Comparison of ENCODE assay signal across 8 cellular contexts in the genomic region with DNA sequence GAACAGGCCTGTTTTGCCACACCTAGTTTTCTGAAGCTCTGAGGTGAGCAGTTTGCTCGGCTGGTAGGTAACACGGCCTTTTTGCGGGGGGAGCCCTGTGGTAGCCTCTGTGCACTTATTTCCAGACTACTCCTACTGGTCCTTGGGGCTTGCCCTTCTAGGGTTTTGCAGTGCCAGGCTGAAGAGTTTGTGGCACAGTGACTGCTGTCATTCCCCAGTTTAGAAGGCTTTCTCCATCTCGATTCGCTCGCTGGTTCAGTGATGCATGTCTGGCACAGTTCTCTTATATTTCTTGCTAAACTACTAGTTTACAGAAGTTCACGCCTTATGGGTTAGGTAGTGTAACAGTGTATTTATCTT. TPM values are rescaled to one million over a fixed set of nuclear protein-coding genes. Genes with fewer than 3 reads are reported as not detected.
A peak's percentile ranks its signal among the peaks of the same experiment; 100 is the strongest.
DNase-seq lines count a peak whose midpoint lies in the region; ATAC-seq, FAIRE-seq and TF ChIP-seq lines count a peak whose summit lies in the region.

No MANE protein-coding gene starts in this region.

- peaks cover 55% of the 10 kb centered on the region for H3K79me2 ChIP-seq in GM23338 (replicated peaks; ENCODE audit: insufficient read depth)

- no peaks in the 10 kb centered on the region for H3K9me2 ChIP-seq in GM23338 (ENCODE audit: insufficient read depth)

- H3K27me3 ChIP-seq in GM23338 (ENCODE audit: insufficient read depth) (no peaks in the 10 kb centered on the region), pancreas (no peaks in the 10 kb centered on the region)

- H3F3A ChIP-seq in GM23338 (replicated peaks; ENCODE audit: low read depth): no peaks in the 10 kb centered on the region

- peaks cover 20% of the 10 kb centered on the region for H4K20me1 ChIP-seq in GM23338 (replicated peaks; ENCODE audit: insufficient read depth)

- DNase-seq in AG09309 (ENCODE audit: low read depth) (no peak), GM23338 (ENCODE audit: low spot score) (peak; percentile 6), endothelial cell (ENCODE audit: low spot score) (no peak), pancreas (no peak), GM19238 (ENCODE audit: insufficient read length, low spot score) (no peak), NCI-H1092 (lab: John Stamatoyannopoulos, UW) (no peak)
- peak; percentile 16 for DNase-seq in T-helper 2 cell treated with Interferon-gamma antibody and Interleukin-4, amounts not matched to agents 5 μg/mL and 100 μg/mL, for 36 hours (ENCODE audit: low spot score)

- no peak overlapping the region for H2AFZ ChIP-seq in GM23338

- H3K27ac ChIP-seq in GM23338 (ENCODE audit: low read depth) (peak overlapping the region; percentile 74; the same call in 1 of the 2 replicates), pancreas (no peak overlapping the region)

- H3K4me1 ChIP-seq in GM23338 (ENCODE audit: insufficient read depth): peaks cover 13% of the 10 kb centered on the region
- H3K4me1 ChIP-seq in pancreas: peaks cover 0 to 5% (median 5%) of the 10 kb centered on the region in 3 donors

- peak; percentile 6; the same call in 2 of the 3 replicates for ATAC-seq in GM23338
- no peak for ATAC-seq in pancreas
- ATAC-seq in GM19455 (IDR thresholded peaks at IDR 0.05; ENCODE audit: unreplicated experiment): no peak

- H3K9me3 ChIP-seq in pancreas: no peaks in the 10 kb centered on the region

- peak overlapping the region; percentile 84 for H3K4me2 ChIP-seq in GM23338

- FAIRE-seq in pancreas (lab: Jason Lieb, UNC): no peak

- H3K36me3 Mint-ChIP-seq in GM23338 (ENCODE audit: low read depth) (no peaks in the 10 kb centered on the region; the same call in 2 of the 3 replicates), endothelial cell (ENCODE audit: low read depth, unreplicated experiment) (no peaks in the 10 kb centered on the region)
- peaks cover 18% of the 10 kb centered on the region for H3K36me3 Mint-ChIP-seq in T-helper 2 cell treated with Interferon-gamma antibody and Interleukin-4, amounts not matched to agents 5 μg/mL and 100 μg/mL, for 36 hours (ENCODE audit: low read depth)

- H3K4me3 Mint-ChIP-seq in GM23338 (peak overlapping the region; percentile 100), endothelial cell (ENCODE audit: unreplicated experiment) (peak overlapping the region; percentile 100)
- peak overlapping the region; percentile 95 for H3K4me3 Mint-ChIP-seq in T-helper 2 cell treated with Interferon-gamma antibody and Interleukin-4, amounts not matched to agents 5 μg/mL and 100 μg/mL, for 36 hours

- intact Hi-C loops in pancreas (cut with DNase I): no loop called here

- 16 to 22% methylated on average over 7 of the region's 7 CpGs for WGBS in pancreas, 2 donors

- H3K36me3 ChIP-seq in GM23338 (ENCODE audit: insufficient read depth) (no peaks in the 10 kb centered on the region), pancreas (no peaks in the 10 kb centered on the region)

- TF ChIP-seq CTCF in AG09309 (IDR thresholded peaks at IDR 0.05; ENCODE audit: control insufficient read depth, insufficient read depth, low read depth, low read length, missing control alignments): no peak
- no peak for TF ChIP-seq CTCF in GM23338 (conservative IDR thresholded peaks at IDR 0.05; ENCODE audit: low read depth in 2 of 2)
- no peak for TF ChIP-seq CTCF in endothelial cell (IDR thresholded peaks at IDR 0.05; ENCODE audit: unreplicated experiment)
- TF ChIP-seq CTCF in pancreas (IDR thresholded peaks at IDR 0.05): no peak

- H3K27ac Mint-ChIP-seq in GM23338 (peak overlapping the region; percentile 100), endothelial cell (ENCODE audit: unreplicated experiment) (peak overlapping the region; percentile 98)
- peak overlapping the region; percentile 97 for H3K27ac Mint-ChIP-seq in T-helper 2 cell treated with Interferon-gamma antibody and Interleukin-4, amounts not matched to agents 5 μg/mL and 100 μg/mL, for 36 hours

- H3K4me3 ChIP-seq in AG09309 (ENCODE audit: control insufficient read depth, low read depth, low read length) (peak overlapping the region; percentile 91), GM23338 (peak overlapping the region; percentile 75), pancreas (peak overlapping the region in 3 of 4 donors; percentile 48 to 70 (median 49))

- peaks cover 12% of the 10 kb centered on the region for H3K27me3 Mint-ChIP-seq in GM23338 (ENCODE audit: insufficient read depth, low read depth, poor library complexity)
- H3K27me3 Mint-ChIP-seq in T-helper 2 cell treated with Interferon-gamma antibody and Interleukin-4, amounts not matched to agents 5 μg/mL and 100 μg/mL, for 36 hours (ENCODE audit: low read depth): no peaks in the 10 kb centered on the region
- H3K27me3 Mint-ChIP-seq in endothelial cell (ENCODE audit: unreplicated experiment): no peaks in the 10 kb centered on the region

- H3K9me3 Mint-ChIP-seq in GM23338 (peaks cover 3% of the 10 kb centered on the region; the same call in 2 of the 3 replicates), endothelial cell (ENCODE audit: unreplicated experiment) (no peaks in the 10 kb centered on the region)
- no peaks in the 10 kb centered on the region for H3K9me3 Mint-ChIP-seq in T-helper 2 cell treated with Interferon-gamma antibody and Interleukin-4, amounts not matched to agents 5 μg/mL and 100 μg/mL, for 36 hours

- H3K4me1 Mint-ChIP-seq in GM23338 (peaks cover 30% of the 10 kb centered on the region), endothelial cell (ENCODE audit: unreplicated experiment) (peaks cover 9% of the 10 kb centered on the region)
- H3K4me1 Mint-ChIP-seq in T-helper 2 cell treated with Interferon-gamma antibody and Interleukin-4, amounts not matched to agents 5 μg/mL and 100 μg/mL, for 36 hours (ENCODE audit: low read depth): peaks cover 53% of the 10 kb centered on the region

TF ChIP-seq in GM23338, 12 proteins besides CTCF, POLR2A, EP300 and RAD21:
- no peak for TF ChIP-seq POLR2AphosphoS5 (IDR thresholded peaks at IDR 0.05; ENCODE audit: low read depth)

RNA-seq across cellular contexts. Expression of a gene that starts 0.7 kb away (rescaled TPM):
- 42.3 and 42.7 TPM in 2 replicates for total RNA-seq in GM23338 (2014; rRNA removed; shearing (Covaris generic))
- polyA plus RNA-seq in GM23338 (2016; fragmentation: Nextera tagmentation; extraction: Ambion mirVana) (82.4 and 111 TPM in 2 replicates), pancreas (under 1 TPM; 0.34 to 0.99 TPM)
- total RNA-seq in endothelial cell (ENCODE audit: unreplicated experiment) (12.9 TPM), pancreas (1 to 10 TPM in 5 of 6 donors, under 1 TPM in 1; 0.60 to 2.5 (median 1.8) TPM)

RNA-seq across cellular contexts. Expression of a gene that starts 57.1 kb away (rescaled TPM):
- total RNA-seq in GM23338 (2014; rRNA removed; shearing (Covaris generic)): 44.7 and 62.5 TPM in 2 replicates
- 14.6 and 15.2 TPM in 2 replicates for polyA plus RNA-seq in GM23338 (2016; fragmentation: Nextera tagmentation; extraction: Ambion mirVana)
- 16.2 TPM for total RNA-seq in endothelial cell (ENCODE audit: unreplicated experiment)
- 1 to 10 TPM; 1.9 to 3.5 (median 2.5) TPM for total RNA-seq in pancreas
- 1 to 10 TPM in 1 of 2 donors, under 1 TPM in 1; 0.46 to 1.1 TPM for polyA plus RNA-seq in pancreas

Comparison
In these comparisons a context has a peak if more than half of its experiments do, and no peak if none do; other contexts are left out.
1. DNase-seq: peak in GM23338 (single experiment) and T-helper 2 cell treated with Interferon-gamma antibody and Interleukin-4, amounts not matched to agents 5 μg/mL and 100 μg/mL, for 36 hours (single experiment); none in AG09309 (single experiment), endothelial cell (single experiment), pancreas (0 of 6), GM19238 (single experiment) and NCI-H1092 (single experiment).
2. Peak in every context shown above with its lines, with median percentiles within 50 percentile points of each other: H3K4me3 ChIP-seq, H3K27ac Mint-ChIP-seq and H3K4me3 Mint-ChIP-seq.